ENCODE assay signal across 33 cellular contexts in the genomic region with DNA sequence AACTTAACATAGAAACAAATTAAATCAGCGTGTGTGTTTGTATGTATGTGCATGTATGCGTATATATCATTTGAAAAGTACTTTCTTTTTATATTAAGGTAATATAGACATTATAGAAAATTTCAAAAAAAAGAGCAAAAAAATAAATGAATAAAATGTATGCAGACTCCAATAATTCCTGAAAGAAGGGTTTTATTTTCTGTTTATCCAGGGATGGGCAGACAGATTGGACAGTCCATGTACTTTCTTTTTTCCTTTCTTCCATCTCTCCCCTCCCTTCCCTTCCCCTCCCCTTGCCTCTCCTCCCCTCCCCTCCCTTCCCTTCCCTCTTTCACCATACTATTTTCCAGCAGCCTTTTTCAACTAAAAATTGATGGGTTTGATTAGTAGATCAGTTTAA.
A peak's percentile ranks its signal among the peaks of the same experiment; 100 is the strongest.
DNase-seq lines count a peak whose midpoint lies in the region; ATAC-seq, FAIRE-seq and TF ChIP-seq lines count a peak whose summit lies in the region.
"Had no signal": no experiment of that assay in that cellular context is flagged by ENCODE, and none has a peak within 500 bp of the region (broad histone marks: within the 10 kb centered on the region; RNA-seq: fewer than 3 reads in every experiment).

No MANE protein-coding gene starts in this region.

- H3K27me3 ChIP-seq in HepG2 (ENCODE audit: control insufficient read depth in 1 of 2, insufficient read depth in 2 of 2, low read length in 2 of 2) (no peaks in the 10 kb centered on the region), right lobe of liver (no peaks in the 10 kb centered on the region), K562 (ENCODE audit: control insufficient read depth in 2 of 2, insufficient read depth in 2 of 2, low read length in 2 of 2) (no peaks in the 10 kb centered on the region)
- H3K27me3 ChIP-seq: BE2C; BLaER1; BLaER1 treated with 17β-estradiol and CSF1 and Interleukin-3, amounts not matched to agents 10 nM and 100 nM had no signal

- BruUV-seq in HepG2 (replicated peaks; lab: Mats Ljungman, UMichigan): no TSS peak
- BruUV-seq in K562 (replicated peaks; lab: Mats Ljungman, UMichigan): no TSS peak

- H3K4me3 ChIP-seq in HepG2 (replicated peaks in 1 of 3; ENCODE audit: insufficient read depth in 1 of 3, low read depth in 2 of 3, low read length in 3 of 3) (no peak overlapping the region), right lobe of liver (no peak overlapping the region), K562 (no peak overlapping the region)
- H3K4me3 ChIP-seq: A549; BLaER1; BLaER1 treated with 17β-estradiol and CSF1 and Interleukin-3, amounts not matched to agents 10 nM and 100 nM had no signal

- H3K79me2 ChIP-seq in HepG2 (ENCODE audit: insufficient read depth, low read length) (no peaks in the 10 kb centered on the region), K562 (ENCODE audit: control insufficient read depth, insufficient read depth, low read length) (no peaks in the 10 kb centered on the region)

- POLR2A ChIA-PET in HepG2 (lab: Yijun Ruan, JAX): no interaction called here
- POLR2A ChIA-PET in K562 (lab: Yijun Ruan, JAX): no interaction called here

- H2AFZ ChIP-seq in HepG2 (ENCODE audit: low read length) (no peak overlapping the region), K562 (ENCODE audit: low read depth, low read length) (no peak overlapping the region)

- no peak for FAIRE-seq in HepG2 (lab: Jason Lieb, UNC)
- FAIRE-seq in K562 (lab: Jason Lieb, UNC): no peak
- peak; percentile 50 for FAIRE-seq in frontal cortex (lab: Jason Lieb, UNC)
- FAIRE-seq: A204.1, A549, D721Med had no signal

- no peaks in the 10 kb centered on the region for H3K4me1 ChIP-seq in HepG2 (ENCODE audit: insufficient read depth, low read length)
- peaks cover 0 to 5% (median 0%) of the 10 kb centered on the region in 4 donors for H3K4me1 ChIP-seq in right lobe of liver
- H3K4me1 ChIP-seq in K562 (replicated peaks in 1 of 2; ENCODE audit: control insufficient read depth in 2 of 2, insufficient read depth in 2 of 2, low read length in 2 of 2): no peaks in the 10 kb centered on the region
- H3K4me1 ChIP-seq: A549; BE2C; BLaER1; BLaER1 treated with 17β-estradiol and CSF1 and Interleukin-3, amounts not matched to agents 10 nM and 100 nM; Caco-2 had no signal

- ATAC-seq in HepG2: no peak
- ATAC-seq in right lobe of liver: no peak
- no peak for ATAC-seq in K562
- no peak for ATAC-seq in HG03139 (IDR thresholded peaks at IDR 0.05; ENCODE audit: unreplicated experiment)
- ATAC-seq: A549; CD8-positive, alpha-beta T cell had no signal

- H3K9me1 ChIP-seq in K562 (ENCODE audit: control insufficient read depth, insufficient read depth, low read length): no peaks in the 10 kb centered on the region

- H3K9me3 ChIP-seq in HepG2 (ENCODE audit: low read length) (no peaks in the 10 kb centered on the region), right lobe of liver (no peaks in the 10 kb centered on the region), K562 (replicated peaks; ENCODE audit: control insufficient read depth, insufficient read depth, low read depth, low read length) (no peaks in the 10 kb centered on the region)
- H3K9me3 ChIP-seq: A549; BE2C; BLaER1; BLaER1 treated with 17β-estradiol and CSF1 and Interleukin-3, amounts not matched to agents 10 nM and 100 nM; Caco-2 had no signal

- WGBS in HepG2 (ENCODE audit: low lambda C conversion rate): 2% methylated on average over 2 of the region's 2 CpGs
- WGBS in right lobe of liver (ENCODE audit: insufficient coverage, low coverage, low lambda C conversion rate, missing lambda C conversion rate): 95% methylated on average over 2 of the region's 2 CpGs
- WGBS in K562 (ENCODE audit: insufficient coverage, low coverage, missing lambda C conversion rate): 0% methylated on average over 2 of the region's 2 CpGs

- TF ChIP-seq EP300 in HepG2 (IDR thresholded peaks at IDR 0.05; ENCODE audit: low read depth in 2 of 2, low read length in 2 of 2): no peak
- no peak for TF ChIP-seq EP300 in HepG2 (CRISPR knock-in tag; IDR thresholded peaks at IDR 0.05; ENCODE audit: borderline replicate concordance)
- TF ChIP-seq EP300 in K562 (IDR thresholded peaks at IDR 0.05; ENCODE audit: low read length): no peak

- no peak overlapping the region for H3K4me2 ChIP-seq in HepG2 (ENCODE audit: low read depth, low read length)
- no peak overlapping the region for H3K4me2 ChIP-seq in K562 (ENCODE audit: insufficient read depth, low read length)
- H3K4me2 ChIP-seq: A549; BLaER1; BLaER1 treated with 17β-estradiol and CSF1 and Interleukin-3, amounts not matched to agents 10 nM and 100 nM had no signal

- H3K9ac ChIP-seq in HepG2 (ENCODE audit: insufficient read depth, low read depth, low read length): no peak overlapping the region
- no peak overlapping the region for H3K9ac ChIP-seq in K562 (ENCODE audit: insufficient read depth in 1 of 2, low read depth in 2 of 2, low read length in 2 of 2)
- H3K9ac ChIP-seq: BLaER1; BLaER1 treated with 17β-estradiol and CSF1 and Interleukin-3, amounts not matched to agents 10 nM and 100 nM had no signal

- H3K36me3 ChIP-seq in HepG2 (replicated peaks in 1 of 2; ENCODE audit: control insufficient read depth in 1 of 2, insufficient read depth in 2 of 2, low read length in 2 of 2) (no peaks in the 10 kb centered on the region), right lobe of liver (no peaks in the 10 kb centered on the region), K562 (ENCODE audit: control insufficient read depth, insufficient read depth, low read length) (no peaks in the 10 kb centered on the region)
- H3K36me3 ChIP-seq: BE2C; BLaER1; BLaER1 treated with 17β-estradiol and CSF1 and Interleukin-3, amounts not matched to agents 10 nM and 100 nM had no signal

- TF ChIP-seq CTCF in HepG2 (CRISPR knock-in tag; IDR thresholded peaks at IDR 0.05) (no peak), right lobe of liver (IDR thresholded peaks at IDR 0.05) (no peak), K562 (IDR thresholded peaks at IDR 0.05 in 2 of 3, conservative IDR thresholded peaks at IDR 0.05 in 1 of 3; ENCODE audit: insufficient read depth in 2 of 3, low read depth in 1 of 3, low read length in 3 of 3) (no peak)

- H3K27ac ChIP-seq in HepG2 (ENCODE audit: extremely low read length, insufficient read depth, low read length) (no peak overlapping the region), right lobe of liver (no peak overlapping the region), K562 (ENCODE audit: extremely low read depth, low read depth, low read length) (no peak overlapping the region)
- H3K27ac ChIP-seq: 22Rv1; A549; BLaER1; BLaER1 treated with 17β-estradiol and CSF1 and Interleukin-3, amounts not matched to agents 10 nM and 100 nM; C4-2B had no signal

- in situ Hi-C loops in HepG2 (cut with HindIII; ENCODE audit: extremely low pct_ligation_motif_present, low pct_unique_long_range_greater_than_20kb): no loop called here
- in situ Hi-C loops in K562 (cut with MboI): no loop called here

- no peak for DNase-seq in HepG2 (ENCODE audit: low spot score)
- DNase-seq in right lobe of liver: no peak
- no peak for DNase-seq in K562 (ENCODE audit: extremely low read depth in 1 of 4, low spot score in 3 of 4)
- DNase-seq in frontal cortex (ENCODE audit: low spot score in 2 of 2): no peak
- no peak for DNase-seq in NCI-H2107 treated with DMSO at 0.1 percent for 48 hours (lab: John Stamatoyannopoulos, UW; ENCODE audit: unreplicated experiment)
- DNase-seq: 8988T; ACHN; AML-193; BE2C; C1 segment of cervical spinal cord; Caco-2; Calu3; CD4-positive, alpha-beta memory T cell; CD4-positive, alpha-beta T cell; CD4-positive, CD25-positive, alpha-beta regulatory T cell; CD8-positive, alpha-beta memory T cell; CD8-positive, alpha-beta T cell; COR-L47; DMS 273 treated with DMSO at 0.1 percent for 48 hours; DMS153; DMS53; DMS79; DMS79 treated with DMSO at 0.1 percent for 48 hours; DND-41; EL had no signal

- TF ChIP-seq RAD21 in HepG2 (CRISPR knock-in tag; IDR thresholded peaks at IDR 0.05) (no peak), K562 (CRISPR knock-in tag; conservative IDR thresholded peaks at IDR 0.05 in 1 of 2, IDR thresholded peaks at IDR 0.05 in 1 of 2) (no peak)

- TF ChIP-seq POLR2A in HepG2 (IDR thresholded peaks at IDR 0.05; ENCODE audit: insufficient read depth in 1 of 2, low read depth in 2 of 2, low read length in 2 of 2) (no peak), right lobe of liver (IDR thresholded peaks at IDR 0.05) (no peak), K562 (conservative IDR thresholded peaks at IDR 0.05) (no peak)

- CTCF ChIA-PET in HepG2 (lab: Yijun Ruan, JAX; ENCODE audit: low intra/inter-chr PET ratio, low total read pairs) (no interaction called here), K562 (lab: Yijun Ruan, JAX; ENCODE audit: low intra/inter-chr PET ratio) (no interaction called here)

- intact Hi-C loops in HepG2 (cut with micrococcal nuclease; ENCODE audit: unreplicated experiment): no loop called here
- intact Hi-C loops in right lobe of liver (cut with DNase I): no loop called here
- intact Hi-C loops in K562 (cut with micrococcal nuclease): no loop called here

- H4K20me1 ChIP-seq in HepG2 (ENCODE audit: insufficient read depth, low read length): no peaks in the 10 kb centered on the region
- H4K20me1 ChIP-seq in K562 (replicated peaks; ENCODE audit: control insufficient read depth, insufficient read depth, low read length): no peaks in the 10 kb centered on the region
- H4K20me1 ChIP-seq: BLaER1; BLaER1 treated with 17β-estradiol and CSF1 and Interleukin-3, amounts not matched to agents 10 nM and 100 nM had no signal

TF ChIP-seq in K562, 482 proteins besides CTCF, POLR2A, EP300 and RAD21 (continues in another document):
- TF ChIP-seq ZNF507 (tag; conservative IDR thresholded peaks at IDR 0.05) (no peak), CCAR2 (IDR thresholded peaks at IDR 0.05; ENCODE audit: low read depth, low read length) (no peak), NCOR1 (IDR thresholded peaks at IDR 0.05) (no peak), KLF16 (IDR thresholded peaks at IDR 0.05) (no peak)
